In the genomic region with DNA sequence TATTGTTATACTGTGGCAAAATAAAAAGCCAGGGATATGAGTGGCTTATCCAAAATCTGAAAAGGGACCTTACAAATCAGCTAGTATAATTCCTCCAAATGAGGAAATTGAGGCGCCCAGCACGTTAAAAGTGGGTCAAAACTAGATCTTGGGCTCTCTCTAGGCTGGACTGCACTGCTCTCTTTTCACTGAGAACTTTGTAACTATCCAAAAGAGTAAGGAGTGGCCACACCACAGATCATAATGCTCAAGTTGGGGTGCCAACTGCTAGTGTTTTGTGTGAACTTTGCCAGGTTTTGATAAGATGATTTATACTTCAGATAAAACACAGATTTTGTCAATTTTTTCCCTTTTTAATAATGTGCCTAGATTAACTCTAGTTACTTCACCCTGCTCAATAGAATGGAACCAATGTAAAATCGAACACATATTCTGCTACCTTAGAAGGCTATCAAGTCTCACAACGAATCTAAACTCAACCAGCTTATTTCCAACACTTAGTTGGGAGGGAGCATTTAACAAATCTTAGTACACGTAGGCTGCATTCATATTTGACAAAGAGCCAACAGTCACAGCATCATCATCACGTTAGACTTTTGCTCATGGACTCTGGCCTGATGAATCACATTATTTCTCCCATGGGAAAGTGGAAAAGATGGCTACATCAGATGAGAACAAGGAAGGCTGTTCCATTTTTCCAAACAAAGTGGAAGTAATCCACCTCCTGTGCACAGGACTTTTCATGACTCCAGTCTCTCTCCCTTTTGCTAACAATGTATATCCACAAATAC, we compare ENCODE assay signal across 15 cellular contexts.
A peak's percentile ranks its signal among the peaks of the same experiment; 100 is the strongest.
DNase-seq lines count a peak whose midpoint lies in the region; ATAC-seq, FAIRE-seq and TF ChIP-seq lines count a peak whose summit lies in the region.
"Had no signal": no experiment of that assay in that cellular context is flagged by ENCODE, and none has a peak within 500 bp of the region (broad histone marks: within the 10 kb centered on the region; RNA-seq: fewer than 3 reads in every experiment).

No MANE protein-coding gene starts in this region.

- H3K36me3 ChIP-seq in heart left ventricle (no peaks in the 10 kb centered on the region), subcutaneous abdominal adipose tissue (ENCODE audit: control insufficient read depth in 5 of 5, insufficient read depth in 5 of 5, low read length in 5 of 5) (no peaks in the 10 kb centered on the region), HAP-1 (replicated peaks) (no peaks in the 10 kb centered on the region)

- no peaks in the 10 kb centered on the region for H3K27me3 ChIP-seq in heart left ventricle
- H3K27me3 ChIP-seq in subcutaneous abdominal adipose tissue (ENCODE audit: control insufficient read depth in 5 of 5, insufficient read depth in 4 of 5, low read length in 5 of 5), result no peaks in the 10 kb centered on the region
- H3K27me3 ChIP-seq in HAP-1 (ENCODE audit: low read depth), result no peaks in the 10 kb centered on the region

- WGBS in heart left ventricle, 4 donors, result 56 to 66% (median 62%) methylated on average over 6 of the region's 6 CpGs

- H3K9ac ChIP-seq in subcutaneous abdominal adipose tissue (ENCODE audit: low read length in 5 of 5), result no peak overlapping the region

- in situ Hi-C loops in astrocyte of the spinal cord (cut with HindIII; ENCODE audit: low sequenced_read_pairs) (no loop called here), HAP-1 (cut with MboI; ENCODE audit: low sequenced_read_pairs) (no loop called here)

- DNase-seq in H54 (ENCODE audit: insufficient read length, low spot score), result no peak
- peak; percentile 71 for DNase-seq in astrocyte of the spinal cord (ENCODE audit: low read depth, low spot score)
- DNase-seq in heart left ventricle, result peak in 1 of 5 donors; percentile 16
- DNase-seq in HAP-1 (ENCODE audit: low spot score in 2 of 2), result no peak
- no peak for DNase-seq in NCI-H510A (lab: John Stamatoyannopoulos, UW)
- DNase-seq: activated CD4-positive, alpha-beta T cell treated with anti-CD3 and anti-CD28 coated beads for 1 hour; H9; head of caudate nucleus; NCI-H1694; NCI-H774; stimulated activated CD4-positive, alpha-beta T cell treated with anti-CD3 and anti-CD28 coated beads, Interleukin-4, amount 100 ng/mL, for 24 hours had no signal

- intact Hi-C loops in heart left ventricle (cut with DNase I), result no loop called here

- no peaks in the 10 kb centered on the region for H3K4me1 ChIP-seq in heart left ventricle
- no peaks in the 10 kb centered on the region for H3K4me1 ChIP-seq in subcutaneous abdominal adipose tissue (ENCODE audit: control insufficient read depth in 5 of 5, insufficient read depth in 5 of 5, low read length in 5 of 5)
- H3K4me1 ChIP-seq in HAP-1, result no peaks in the 10 kb centered on the region

- H3K9me3 ChIP-seq in heart left ventricle (peaks cover 0 to 11% (median 0%) of the 10 kb centered on the region in 12 donors), subcutaneous abdominal adipose tissue (ENCODE audit: control insufficient read depth in 5 of 5, low read length in 5 of 5) (no peaks in the 10 kb centered on the region), HAP-1 (no peaks in the 10 kb centered on the region)

- H3K4me3 ChIP-seq in astrocyte of the spinal cord (ENCODE audit: low read depth, low read length) (no peak overlapping the region), heart left ventricle (no peak overlapping the region), subcutaneous abdominal adipose tissue (ENCODE audit: low read depth in 1 of 5, low read length in 5 of 5) (no peak overlapping the region), HAP-1 (no peak overlapping the region)

- TF ChIP-seq CTCF in astrocyte of the spinal cord (IDR thresholded peaks at IDR 0.05; ENCODE audit: low read depth, low read length), result no peak
- no peak for TF ChIP-seq CTCF in heart left ventricle (IDR thresholded peaks at IDR 0.05)

- peak overlapping the region in 7 of 12 donors; percentile 8 to 33 (median 26) for H3K27ac ChIP-seq in heart left ventricle
- peak overlapping the region; percentile 3 for H3K27ac ChIP-seq in subcutaneous abdominal adipose tissue (ENCODE audit: low read depth, low read length)

- ATAC-seq in heart left ventricle (peak in 3 of 4 donors; percentile 68 to 91 (median 77)), GM19351 (IDR thresholded peaks at IDR 0.05; ENCODE audit: unreplicated experiment) (no peak)

- TF ChIP-seq POLR2A in H54 (IDR thresholded peaks at IDR 0.05; ENCODE audit: low read depth, low read length), result no peak
- no peak for TF ChIP-seq POLR2A in heart left ventricle (IDR thresholded peaks at IDR 0.05)

- peak; percentile 53 for FAIRE-seq in H54 (lab: Jason Lieb, UNC)
- FAIRE-seq: colon, D721Med had no signal
